ENCODE assay signal across 8 cellular contexts in genomic region chr7:37234928-37235327, GRCh38.
DNase-seq lines count a peak whose midpoint lies in the region; ATAC-seq lines count a peak whose summit lies in the region.

No MANE protein-coding gene starts in this region.

- H3K36me3 ChIP-seq in adipocyte (ENCODE audit: control insufficient read depth, insufficient read depth, low read length, severe bottlenecking) = no peaks in the 10 kb centered on the region

- H3K27me3 Mint-ChIP-seq in activated T-cell treated with anti-CD3 and anti-CD28 coated beads, Interleukin-2, amount 50 U/mL, for 72 hours (ENCODE audit: low read depth) = no peaks in the 10 kb centered on the region

- H3K4me1 Mint-ChIP-seq in activated T-cell treated with anti-CD3 and anti-CD28 coated beads, Interleukin-2, amount 50 U/mL, for 72 hours (ENCODE audit: low read depth) = peaks cover 5% of the 10 kb centered on the region

- H3K4me3 ChIP-seq in adipocyte (ENCODE audit: low read length) = no peak overlapping the region

- DNase-seq in COLO829 (ENCODE audit: low spot score) = peak; percentile 18
- DNase-seq in HT-29 (ENCODE audit: low spot score) = peak; percentile 47
- peak; percentile 24 for DNase-seq in adipocyte (ENCODE audit: low read depth)
- DNase-seq in MV-4-11 (lab: John Stamatoyannopoulos, UW) = no peak
- DNase-seq in activated T-cell treated with anti-CD3 and anti-CD28 coated beads, Interleukin-2, amount 50 U/mL, for 72 hours = no peak

- no peaks in the 10 kb centered on the region for H3K9me3 ChIP-seq in adipocyte (ENCODE audit: control insufficient read depth, low read length)

- no peak for ATAC-seq in GM18907 (IDR thresholded peaks at IDR 0.05; ENCODE audit: unreplicated experiment)
- ATAC-seq in activated T-cell treated with anti-CD3 and anti-CD28 coated beads, Interleukin-2, amount 50 U/mL, for 72 hours (replicated peaks in 1 of 2) = no peak
- no peak for ATAC-seq in HG02970 (IDR thresholded peaks at IDR 0.05; ENCODE audit: low FRiP score, unreplicated experiment)

- no peaks in the 10 kb centered on the region for H3K9me3 Mint-ChIP-seq in activated T-cell treated with anti-CD3 and anti-CD28 coated beads, Interleukin-2, amount 50 U/mL, for 72 hours

- peaks cover 9% of the 10 kb centered on the region for H3K4me1 ChIP-seq in adipocyte (ENCODE audit: control insufficient read depth, insufficient read depth, low read length)

- peak overlapping the region; percentile 38 for H3K27ac ChIP-seq in layer of hippocampus (ENCODE audit: low read depth, low read length)

- peaks cover 0 to 3% of the 10 kb centered on the region in 2 donors for H3K36me3 Mint-ChIP-seq in activated T-cell treated with anti-CD3 and anti-CD28 coated beads, Interleukin-2, amount 50 U/mL, for 72 hours (ENCODE audit: insufficient read depth in 2 of 2)

- no peak overlapping the region for H3K4me3 Mint-ChIP-seq in activated T-cell treated with anti-CD3 and anti-CD28 coated beads, Interleukin-2, amount 50 U/mL, for 72 hours

- no peak overlapping the region for H3K9ac ChIP-seq in adipocyte (ENCODE audit: low read length)

- no peak overlapping the region for H3K27ac Mint-ChIP-seq in activated T-cell treated with anti-CD3 and anti-CD28 coated beads, Interleukin-2, amount 50 U/mL, for 72 hours

- H3K27me3 ChIP-seq in adipocyte (replicated peaks; ENCODE audit: control insufficient read depth, insufficient read depth, low read length) = peaks cover 3% of the 10 kb centered on the region
- no peaks in the 10 kb centered on the region for H3K27me3 ChIP-seq in layer of hippocampus (ENCODE audit: control insufficient read depth, insufficient read depth, low read length)

Comparison
In these comparisons a context has a peak if more than half of its experiments do, and no peak if none do; other contexts are left out.
1. DNase-seq: peak in COLO829 (single experiment), HT-29 (single experiment) and adipocyte (single experiment); none in MV-4-11 (single experiment) and activated T-cell treated with anti-CD3 and anti-CD28 coated beads, Interleukin-2, amount 50 U/mL, for 72 hours (0 of 2).